8 cellular contexts compared by ENCODE assay signal in the genomic region with DNA sequence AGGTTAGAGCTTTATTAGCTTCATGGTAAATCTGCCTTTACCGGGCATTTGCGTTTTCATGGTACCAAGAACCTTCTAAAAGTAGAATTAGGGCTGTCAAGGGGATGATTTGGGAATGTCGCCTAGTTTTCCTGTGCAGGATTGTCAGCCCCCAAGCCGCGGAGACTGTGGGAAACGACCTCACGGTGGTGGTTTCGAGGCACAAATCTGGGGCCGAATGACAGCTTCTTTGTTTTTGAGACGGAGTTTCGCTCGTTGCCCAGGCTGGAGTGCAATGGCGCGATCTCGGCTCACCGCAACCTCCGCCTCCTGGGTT. TPM values are rescaled to one million over a fixed set of nuclear protein-coding genes. Genes with fewer than 3 reads are reported as not detected.
DNase-seq lines count a peak whose midpoint lies in the region; ATAC-seq and TF ChIP-seq lines count a peak whose summit lies in the region.

No MANE protein-coding gene starts in this region.

- peak overlapping the region; percentile 99 for H3K27ac Mint-ChIP-seq in activated CD8-positive, alpha-beta memory T cell treated with anti-CD3 and anti-CD28 coated beads, Interleukin-2, amount 10 ng/mL, durations not matched to agents 7 days and 5 days
- H3K27ac Mint-ChIP-seq in activated B cell treated with CpG ODN at 0.5 μM for 24 hours, result peak overlapping the region; percentile 92

- no peaks in the 10 kb centered on the region for H3K27me3 ChIP-seq in layer of hippocampus (ENCODE audit: control insufficient read depth, insufficient read depth, low read length)
- H3K27me3 ChIP-seq in testis, result no peaks in the 10 kb centered on the region

- peaks cover 13% of the 10 kb centered on the region for H3K36me3 Mint-ChIP-seq in activated CD8-positive, alpha-beta memory T cell treated with anti-CD3 and anti-CD28 coated beads, Interleukin-2, amount 10 ng/mL, durations not matched to agents 7 days and 5 days
- peaks cover 21% of the 10 kb centered on the region for H3K36me3 Mint-ChIP-seq in activated B cell treated with CpG ODN at 0.5 μM for 24 hours (ENCODE audit: low read depth)

- POLR2A ChIA-PET in activated B cell treated with CpG ODN at 0.5 μM for 24 hours (lab: Charles Lee), result interaction anchor here (0.6 to 1.9 kb wide), 9 partner anchors 8 to 287 kb away, joined by 3 to 15 read pairs (median 4); partner anchors contain the start of genes GGCX, MAT2A, RNF181 and TMEM150A

- no peaks in the 10 kb centered on the region for H3K9me3 ChIP-seq in testis

- intact Hi-C loops in activated B cell treated with CpG ODN at 0.5 μM for 24 hours (cut with micrococcal nuclease) (loop anchor here (5.0 kb wide), 3 partner anchors 288 to 827 kb away; partner anchors contain the start of genes KDM3A, POLR1A, PTCD3 and TGOLN2), testis (cut with DNase I; ENCODE audit: low total_unique reads) (no loop called here)

- H3K27ac ChIP-seq in layer of hippocampus (ENCODE audit: low read depth, low read length), result peak overlapping the region; percentile 64
- peak overlapping the region in 1 of 2 donors; percentile 70 for H3K27ac ChIP-seq in testis

- WGBS in testis, 2 donors, result 56 to 72% methylated on average over 9 to 17 of the region's 17 CpGs

- H3K36me3 ChIP-seq in testis (ENCODE audit: low read depth, missing control alignments), result no peaks in the 10 kb centered on the region

- peak overlapping the region; percentile 70 to 82 for H3K4me3 ChIP-seq in testis

- no peaks in the 10 kb centered on the region for H3K9me3 Mint-ChIP-seq in activated CD8-positive, alpha-beta memory T cell treated with anti-CD3 and anti-CD28 coated beads, Interleukin-2, amount 10 ng/mL, durations not matched to agents 7 days and 5 days (ENCODE audit: low read depth)
- no peaks in the 10 kb centered on the region for H3K9me3 Mint-ChIP-seq in activated B cell treated with CpG ODN at 0.5 μM for 24 hours

- peaks cover 19% of the 10 kb centered on the region for H3K4me1 ChIP-seq in testis

- no peaks in the 10 kb centered on the region for H3K27me3 Mint-ChIP-seq in activated CD8-positive, alpha-beta memory T cell treated with anti-CD3 and anti-CD28 coated beads, Interleukin-2, amount 10 ng/mL, durations not matched to agents 7 days and 5 days
- no peaks in the 10 kb centered on the region for H3K27me3 Mint-ChIP-seq in activated B cell treated with CpG ODN at 0.5 μM for 24 hours

- ATAC-seq in activated CD8-positive, alpha-beta memory T cell treated with anti-CD3 and anti-CD28 coated beads, Interleukin-2, amount 10 ng/mL, durations not matched to agents 7 days and 5 days, result no peak
- ATAC-seq in activated B cell treated with CpG ODN at 0.5 μM for 24 hours (ENCODE audit: low read depth), result no peak

- DNase-seq in activated CD8-positive, alpha-beta memory T cell treated with anti-CD3 and anti-CD28 coated beads, Interleukin-2, amount 10 ng/mL, durations not matched to agents 7 days and 5 days, result no peak
- no peak for DNase-seq in activated CD8-positive, alpha-beta memory T cell treated with anti-CD3 and anti-CD28 coated beads, Interleukin-2, amount 50 U/mL, for 4 hours
- DNase-seq in activated B cell treated with CpG ODN at 0.5 μM for 24 hours (no peak), testis (no peak), NCI-H2081 (lab: John Stamatoyannopoulos, UW) (no peak), NOMO-1 treated with dmso at 0.1 percent for 144 hours (lab: John Stamatoyannopoulos, UW; ENCODE audit: unreplicated experiment) (no peak), DMS 273 (lab: John Stamatoyannopoulos, UW; ENCODE audit: unreplicated experiment) (no peak)

- TF ChIP-seq CTCF in activated B cell treated with CpG ODN at 0.5 μM for 24 hours (IDR thresholded peaks at IDR 0.05) (no peak), testis (IDR thresholded peaks at IDR 0.05) (no peak)

- peak overlapping the region; percentile 22 for H3K4me3 Mint-ChIP-seq in activated CD8-positive, alpha-beta memory T cell treated with anti-CD3 and anti-CD28 coated beads, Interleukin-2, amount 10 ng/mL, durations not matched to agents 7 days and 5 days
- H3K4me3 Mint-ChIP-seq in activated B cell treated with CpG ODN at 0.5 μM for 24 hours, result peak overlapping the region; percentile 96

- TF ChIP-seq POLR2A in testis (IDR thresholded peaks at IDR 0.05), result no peak

- H3K4me1 Mint-ChIP-seq in activated CD8-positive, alpha-beta memory T cell treated with anti-CD3 and anti-CD28 coated beads, Interleukin-2, amount 10 ng/mL, durations not matched to agents 7 days and 5 days, result peaks cover 47% of the 10 kb centered on the region
- H3K4me1 Mint-ChIP-seq in activated B cell treated with CpG ODN at 0.5 μM for 24 hours, result peaks cover 41% of the 10 kb centered on the region

- CTCF ChIA-PET in activated CD8-positive, alpha-beta memory T cell treated with anti-CD3 and anti-CD28 coated beads, Interleukin-2, amount 10 ng/mL, durations not matched to agents 7 days and 5 days (lab: Charles Lee), result interaction anchor here (1.2 to 3.9 kb wide), 4 partner anchors 11 to 199 kb away, joined by 3 to 25 read pairs (median 5); no protein-coding TSS in a partner anchor
- CTCF ChIA-PET in activated B cell treated with CpG ODN at 0.5 μM for 24 hours (lab: Charles Lee), result interaction anchor here (1.3 kb wide), 1 partner anchor 9 kb away, joined by 3 read pairs; no protein-coding TSS in a partner anchor

RNA-seq across cellular contexts. Expression of gene USP39, which starts 0.6 kb away (rescaled TPM):
- total RNA-seq in activated CD8-positive, alpha-beta memory T cell treated with anti-CD3 and anti-CD28 coated beads, Interleukin-2, amount 10 ng/mL, durations not matched to agents 7 days and 5 days, result 100 to 1,000 TPM in 1 of 2 experiments, 10 to 100 TPM in 1; 84.2 to 101 TPM
- 57.8 and 64.1 TPM in 2 replicates for total RNA-seq in activated B cell treated with CpG ODN at 0.5 μM for 24 hours
- 10 to 100 TPM; 74.9 to 96.8 TPM for total RNA-seq in testis
- polyA plus RNA-seq in testis (ENCODE audit: insufficient read depth, low read depth, low replicate concordance), result 49.8 TPM

RNA-seq across cellular contexts. Expression of gene C2orf68, which starts 3.5 kb away (rescaled TPM):
- 10 to 100 TPM; 47.3 to 47.9 TPM for total RNA-seq in activated CD8-positive, alpha-beta memory T cell treated with anti-CD3 and anti-CD28 coated beads, Interleukin-2, amount 10 ng/mL, durations not matched to agents 7 days and 5 days
- 49.7 and 61.5 TPM in 2 replicates for total RNA-seq in activated B cell treated with CpG ODN at 0.5 μM for 24 hours
- 10 to 100 TPM; 22.9 to 37.6 TPM for total RNA-seq in testis
- polyA plus RNA-seq in testis (ENCODE audit: insufficient read depth, low read depth, low replicate concordance), result 55.7 TPM

RNA-seq across cellular contexts. Expression of gene TMEM150A, which starts 12.9 kb away (rescaled TPM):
- 1 to 10 TPM in 1 of 2 experiments, under 1 TPM in 1; 0.91 to 1.7 TPM for total RNA-seq in activated CD8-positive, alpha-beta memory T cell treated with anti-CD3 and anti-CD28 coated beads, Interleukin-2, amount 10 ng/mL, durations not matched to agents 7 days and 5 days
- total RNA-seq in activated B cell treated with CpG ODN at 0.5 μM for 24 hours (13.2 and 15.0 TPM in 2 replicates), testis (10 to 100 TPM; 33.1 to 44.0 TPM)
- polyA plus RNA-seq in testis (ENCODE audit: insufficient read depth, low read depth, low replicate concordance), result 39.3 TPM

RNA-seq across cellular contexts. Expression of gene RNF181, which starts 19.8 kb away (rescaled TPM):
- 100 to 1,000 TPM; 100 to 110 TPM for total RNA-seq in activated CD8-positive, alpha-beta memory T cell treated with anti-CD3 and anti-CD28 coated beads, Interleukin-2, amount 10 ng/mL, durations not matched to agents 7 days and 5 days
- 104 and 108 TPM in 2 replicates for total RNA-seq in activated B cell treated with CpG ODN at 0.5 μM for 24 hours
- total RNA-seq in testis, result 100 to 1,000 TPM; 119 to 137 TPM
- 189 TPM for polyA plus RNA-seq in testis (ENCODE audit: insufficient read depth, low read depth, low replicate concordance)

RNA-seq across cellular contexts. Expression of gene VAMP5, which starts 31.1 kb away (rescaled TPM):
- 10 to 100 TPM; 84.4 to 88.4 TPM for total RNA-seq in activated CD8-positive, alpha-beta memory T cell treated with anti-CD3 and anti-CD28 coated beads, Interleukin-2, amount 10 ng/mL, durations not matched to agents 7 days and 5 days
- total RNA-seq in activated B cell treated with CpG ODN at 0.5 μM for 24 hours (8.8 and 11.4 TPM in 2 replicates), testis (10 to 100 TPM in 1 of 2 donors, 1 to 10 TPM in 1; 4.9 to 17.5 TPM)
- 36.8 TPM for polyA plus RNA-seq in testis (ENCODE audit: insufficient read depth, low read depth, low replicate concordance)
